Comparison of ENCODE assay signal across 8 cellular contexts in genomic region chr19:21767065-21767800, GRCh38. TPM values are rescaled to one million over a fixed set of nuclear protein-coding genes. Genes with fewer than 3 reads are reported as not detected.
DNase-seq lines count a peak whose midpoint lies in the region; ATAC-seq and FAIRE-seq lines count a peak whose summit lies in the region.

Gene ZNF100 (minus strand): TSS chr19:21767579. CDS start chr19:21767429, 150 bp downstream.

- no peaks in the 10 kb centered on the region for H3K4me1 ChIP-seq in NT2/D1 (ENCODE audit: insufficient read depth, insufficient read length)

- peak within 1 kb of the TSS; percentile 89 for H3K27ac Mint-ChIP-seq in activated CD8-positive, alpha-beta memory T cell treated with anti-CD3 and anti-CD28 coated beads, Interleukin-2, amount 10 ng/mL, durations not matched to agents 7 days and 5 days

- peaks cover 22% of the 10 kb centered on the region for H3K4me1 Mint-ChIP-seq in activated CD8-positive, alpha-beta memory T cell treated with anti-CD3 and anti-CD28 coated beads, Interleukin-2, amount 10 ng/mL, durations not matched to agents 7 days and 5 days

- H3K9me3 ChIP-seq in NT2/D1 (ENCODE audit: insufficient read depth, low read length) = no peaks in the 10 kb centered on the region

- no peaks in the 10 kb centered on the region for H3K27me3 ChIP-seq in NT2/D1 (ENCODE audit: insufficient read depth, insufficient read length)

- H3K27me3 Mint-ChIP-seq in activated CD8-positive, alpha-beta memory T cell treated with anti-CD3 and anti-CD28 coated beads, Interleukin-2, amount 10 ng/mL, durations not matched to agents 7 days and 5 days = no peaks in the 10 kb centered on the region

- CTCF ChIA-PET in activated CD8-positive, alpha-beta memory T cell treated with anti-CD3 and anti-CD28 coated beads, Interleukin-2, amount 10 ng/mL, durations not matched to agents 7 days and 5 days (lab: Charles Lee) = interaction anchor here (0.8 to 1.5 kb wide), 4 partner anchors 30 to 84 kb away, joined by 3 to 4 read pairs (median 4); no protein-coding TSS in a partner anchor

- peak within 1 kb of the TSS; percentile 100 for H3K4me3 ChIP-seq in NT2/D1 (ENCODE audit: insufficient read length, low read depth)

- peak; percentile 77 for FAIRE-seq in endometrium (lab: Jason Lieb, UNC)

- H3K36me3 ChIP-seq in NT2/D1 (ENCODE audit: insufficient read depth, insufficient read length, low read length) = peaks cover 35% of the 10 kb centered on the region

- peak within 1 kb of the TSS; percentile 98 for H3K9ac ChIP-seq in NT2/D1 (ENCODE audit: insufficient read length, low read depth)

- peaks cover 54% of the 10 kb centered on the region for H3K36me3 Mint-ChIP-seq in activated CD8-positive, alpha-beta memory T cell treated with anti-CD3 and anti-CD28 coated beads, Interleukin-2, amount 10 ng/mL, durations not matched to agents 7 days and 5 days

- peak within 1 kb of the TSS; percentile 96 for H3K4me3 Mint-ChIP-seq in activated CD8-positive, alpha-beta memory T cell treated with anti-CD3 and anti-CD28 coated beads, Interleukin-2, amount 10 ng/mL, durations not matched to agents 7 days and 5 days

- DNase-seq in COR-L47 (lab: John Stamatoyannopoulos, UW) (peak; percentile 95), HT1080 (ENCODE audit: low read depth) (peak; percentile 88), NT2/D1 (ENCODE audit: low read depth, low spot score) (peak; percentile 94), mesenteric fat pad (ENCODE audit: low spot score) (peak; percentile 95)
- DNase-seq in activated CD8-positive, alpha-beta memory T cell treated with anti-CD3 and anti-CD28 coated beads, Interleukin-2, amount 10 ng/mL, durations not matched to agents 7 days and 5 days = peak; percentile 94
- DNase-seq in stimulated activated CD8-positive, alpha-beta memory T cell treated with anti-CD3 and anti-CD28 coated beads, Interleukin-15, amount 100 ng/mL, for 1 hour (ENCODE audit: low read depth) = peak; percentile 75

- ATAC-seq in GM21367 (IDR thresholded peaks at IDR 0.05; ENCODE audit: unreplicated experiment) = peak; percentile 81
- peak; percentile 98 for ATAC-seq in activated CD8-positive, alpha-beta memory T cell treated with anti-CD3 and anti-CD28 coated beads, Interleukin-2, amount 10 ng/mL, durations not matched to agents 7 days and 5 days

- H3K9me3 Mint-ChIP-seq in activated CD8-positive, alpha-beta memory T cell treated with anti-CD3 and anti-CD28 coated beads, Interleukin-2, amount 10 ng/mL, durations not matched to agents 7 days and 5 days (ENCODE audit: low read depth) = peaks cover 13% of the 10 kb centered on the region

RNA-seq across cellular contexts. Expression of gene ZNF100, which starts in this region (rescaled TPM):
- 6.6 and 8.7 TPM in 2 replicates for total RNA-seq in HT1080 (2014; rRNA removed; shearing (Covaris generic))
- 2.8 and 3.1 TPM in 2 replicates for polyA plus RNA-seq in HT1080 (2015; cell fraction: cytosol; rRNA removed)
- 5.8 and 7.0 TPM in 2 replicates for polyA plus RNA-seq in HT1080 (2015; cell fraction: nucleus; rRNA removed)
- 10 to 100 TPM; 22.3 to 25.3 TPM for total RNA-seq in activated CD8-positive, alpha-beta memory T cell treated with anti-CD3 and anti-CD28 coated beads, Interleukin-2, amount 10 ng/mL, durations not matched to agents 7 days and 5 days
- total RNA-seq in mesenteric fat pad = 17.7 TPM

Comparison
In these comparisons a context has a peak if more than half of its experiments do, and no peak if none do; other contexts are left out.
1. Peak in every context shown above with its lines: DNase-seq, ATAC-seq and H3K4me3 ChIP-seq.